In the genomic region with DNA sequence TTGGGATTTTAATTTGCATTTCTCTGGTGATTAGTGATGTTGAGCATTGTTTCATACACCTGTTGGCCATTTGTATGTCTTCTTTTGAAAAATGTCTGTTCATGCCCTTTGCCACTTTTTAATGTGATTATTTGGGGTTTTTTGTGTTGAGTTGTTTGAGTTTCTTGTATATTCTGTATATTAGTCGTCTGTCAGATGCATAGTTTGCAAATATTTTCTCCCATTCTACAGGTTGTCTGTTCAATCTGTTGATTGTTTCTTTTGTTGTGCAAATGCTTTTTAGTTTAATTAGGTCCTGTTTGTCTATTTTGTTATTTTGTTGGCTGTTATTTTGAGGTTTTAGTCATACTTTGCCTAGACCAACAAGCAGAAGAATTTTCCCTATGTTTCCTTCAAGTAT, we compare ENCODE assay signal across 26 cellular contexts.
"Had no signal": no experiment of that assay in that cellular context is flagged by ENCODE, and none has a peak within 500 bp of the region (broad histone marks: within the 10 kb centered on the region; RNA-seq: fewer than 3 reads in every experiment).

No MANE protein-coding gene starts in this region.

- H3K27ac ChIP-seq: stomach, suprapubic skin, testis, thoracic aorta, thyroid gland, tibial artery, tibial nerve, transverse colon, upper lobe of left lung, upper lobe of right lung, uterus, vagina had no signal

- H3K4me3 ChIP-seq: stomach, suprapubic skin, testis, thoracic aorta, thyroid gland, tibial artery, tibial nerve, transverse colon, upper lobe of left lung, upper lobe of right lung, uterus, vagina had no signal

- H3K36me3 ChIP-seq: stomach, suprapubic skin, thoracic aorta, thyroid gland, tibial artery, tibial nerve, transverse colon, upper lobe of left lung, upper lobe of right lung, uterus, vagina had no signal

- H3K9me3 ChIP-seq: suprapubic skin, testis, thoracic aorta, thyroid gland, transverse colon, upper lobe of right lung, uterus, vagina had no signal

- DNase-seq: stimulated activated CD4-positive, alpha-beta T cell treated with anti-CD3 and anti-CD28 coated beads, Interleukin-2, amount 100 ng/mL, for 48 hours; stimulated activated CD4-positive, alpha-beta T cell treated with anti-CD3 and anti-CD28 coated beads, Interleukin-4, amount 100 ng/mL, for 1 hour; stimulated activated CD4-positive, alpha-beta T cell treated with anti-CD3 and anti-CD28 coated beads, Interleukin-4, amount 100 ng/mL, for 24 hours; stimulated activated CD4-positive, alpha-beta T cell treated with anti-CD3 and anti-CD28 coated beads, Interleukin-4, amount 100 ng/mL, for 4 hours; stimulated activated CD8-positive, alpha-beta memory T cell treated with anti-CD3 and anti-CD28 coated beads, Interleukin-4, amount 100 ng/mL, for 48 hours; stimulated activated naive B cell treated with anti-CD40 and anti-IgM and Interleukin-4, amounts not matched to agents 10 μg/mL and 1 μg/mL and 100 μg/mL, for 72 hours; stimulated activated naive CD4-positive, alpha-beta T cell; stimulated activated naive CD4-positive, alpha-beta T cell treated with Interleukin-2 at 50 U/mL for 16 hours; stimulated activated naive CD8-positive, alpha-beta T cell treated with anti-CD3 and anti-CD28 coated beads, Interleukin-15, amount 100 ng/mL, for 72 hours; stimulated activated naive CD8-positive, alpha-beta T cell treated with anti-CD3 and anti-CD28 coated beads, Interleukin-15, Interleukin-2, amounts not matched to agents 100 U/mL and 50 U/mL, for 24 hours; stomach; substantia nigra; testis; thyroid gland; tibial artery; transverse colon; trophoblast cell; upper lobe of left lung; upper lobe of right lung; uterus had no signal

- H3K4me1 ChIP-seq: stomach, suprapubic skin, testis, thyroid gland, tibial artery, tibial nerve, transverse colon, upper lobe of left lung, upper lobe of right lung, uterus, vagina had no signal

- ATAC-seq: stimulated activated effector memory CD8-positive, alpha-beta T cell treated with anti-CD3 and anti-CD28 coated beads, Interleukin-12 subunit alpha, Interleukin-12 subunit beta, amount 100 ng/mL, for 72 hours; stimulated activated memory B cell treated with anti-CD40 and anti-IgM and Interleukin-4, amounts not matched to agents 10 μg/mL and 1 μg/mL and 100 μg/mL, for 72 hours; stimulated activated naive B cell treated with anti-CD40 and anti-IgM and Interleukin-4, amounts not matched to agents 10 μg/mL and 1 μg/mL and 100 μg/mL, for 72 hours; stimulated activated naive CD8-positive, alpha-beta T cell treated with anti-CD3 and anti-CD28 coated beads, Interleukin-15, amount 100 ng/mL, for 72 hours; stimulated activated naive CD8-positive, alpha-beta T cell treated with anti-CD3 and anti-CD28 coated beads, Interleukin-15, Interleukin-2, amounts not matched to agents 100 U/mL and 50 U/mL, for 24 hours; upper lobe of right lung had no signal
